14 cellular contexts compared by ENCODE assay signal in the genomic region with DNA sequence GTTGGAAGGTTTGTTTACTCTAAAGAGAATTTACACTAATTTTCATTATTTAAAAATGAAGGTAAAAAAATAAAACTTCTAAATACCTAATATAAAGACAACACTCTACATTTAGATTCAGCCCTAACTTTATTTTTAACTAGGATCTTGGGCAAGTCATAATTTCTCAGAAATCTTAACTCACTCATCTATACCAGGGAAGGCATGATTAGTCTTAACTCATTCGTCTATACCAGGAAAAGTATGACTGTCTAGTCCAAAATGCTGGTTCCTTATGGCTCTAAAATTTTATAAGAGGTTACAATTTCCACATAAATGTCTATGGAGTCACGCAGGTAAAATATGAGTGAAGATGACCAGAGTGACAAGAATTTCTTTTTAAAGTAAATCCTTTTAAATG.
DNase-seq lines count a peak whose midpoint lies in the region; ATAC-seq and TF ChIP-seq lines count a peak whose summit lies in the region.
"Had no signal": no experiment of that assay in that cellular context is flagged by ENCODE, and none has a peak within 500 bp of the region (broad histone marks: within the 10 kb centered on the region; RNA-seq: fewer than 3 reads in every experiment).

No MANE protein-coding gene starts in this region.

- peak; percentile 79 for ATAC-seq in activated CD4-positive, CD25-positive, alpha-beta regulatory T cell treated with anti-CD3 and anti-CD28 coated beads, Interleukin-2, amount 50 U/mL, for 24 hours
- ATAC-seq in GM18873 (IDR thresholded peaks at IDR 0.05; ENCODE audit: low FRiP score, unreplicated experiment): no peak
- ATAC-seq: CD8-positive, alpha-beta T cell; HCT116 had no signal

- no peak for DNase-seq in activated CD4-positive, CD25-positive, alpha-beta regulatory T cell treated with anti-CD3 and anti-CD28 coated beads, Interleukin-2, amount 50 U/mL, for 72 hours
- DNase-seq in OCI-M1 (lab: John Stamatoyannopoulos, UW) (peak; percentile 55), erythroblast (lab: John Stamatoyannopoulos, UW) (peak; percentile 3 to 14), T1000 (lab: John Stamatoyannopoulos, UW) (no peak)
- DNase-seq: Caco-2; CD4-positive, CD25-positive, alpha-beta regulatory T cell; CD8-positive, alpha-beta T cell; DMS153; DND-41; GM23248; H7 had no signal

- TF ChIP-seq POLR2A in erythroblast (IDR thresholded peaks at IDR 0.05; ENCODE audit: low read length): no peak

Comparison
In these comparisons a context has a peak if more than half of its experiments do, and no peak if none do; other contexts are left out.
1. DNase-seq: peak in OCI-M1 (single experiment) and erythroblast (2 of 2); none in activated CD4-positive, CD25-positive, alpha-beta regulatory T cell treated with anti-CD3 and anti-CD28 coated beads, Interleukin-2, amount 50 U/mL, for 72 hours (single experiment) and T1000 (single experiment).